In the genomic region with DNA sequence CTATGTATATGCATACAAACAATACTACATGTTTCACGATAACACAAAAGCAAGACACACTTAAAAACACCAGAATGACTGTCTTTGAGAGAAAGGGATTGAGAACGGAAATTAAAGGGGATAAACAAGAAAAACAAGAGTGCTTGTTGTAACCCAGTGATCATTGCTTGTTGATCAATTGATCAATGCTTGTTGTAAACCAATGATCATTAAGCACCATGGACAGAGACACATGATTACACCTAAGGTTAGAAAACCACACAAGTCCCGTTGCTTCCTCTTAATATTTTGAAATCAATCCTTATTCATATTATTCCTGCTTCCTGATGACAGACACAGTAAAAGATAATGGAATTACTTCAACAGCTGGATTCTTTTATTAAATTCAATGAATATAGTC, we compare ENCODE assay signal across 22 cellular contexts. TPM values are rescaled to one million over a fixed set of nuclear protein-coding genes. Genes with fewer than 3 reads are reported as not detected.
DNase-seq lines count a peak whose midpoint lies in the region; ATAC-seq, FAIRE-seq and TF ChIP-seq lines count a peak whose summit lies in the region.
"Had no signal": no experiment of that assay in that cellular context is flagged by ENCODE, and none has a peak within 500 bp of the region (broad histone marks: within the 10 kb centered on the region; RNA-seq: fewer than 3 reads in every experiment).

No MANE protein-coding gene starts in this region.

- H3K9ac ChIP-seq in GM23248 = no peak overlapping the region

- no peaks in the 10 kb centered on the region for H3K9me3 ChIP-seq in GM23248 (ENCODE audit: low read depth)
- H3K9me3 ChIP-seq: adrenal gland, gastrocnemius medialis, lower lobe of right lung had no signal

- 23 to 25% methylated on average over 3 of the region's 3 CpGs for WGBS in GM23248 (ENCODE audit: low coverage in 1 of 2, low lambda C conversion rate in 2 of 2, missing lambda C conversion rate in 2 of 2), 2 experiments

- no peaks in the 10 kb centered on the region for H3K9me2 ChIP-seq in GM23248 (ENCODE audit: insufficient read depth)

- ATAC-seq in HG03460 (IDR thresholded peaks at IDR 0.05; ENCODE audit: unreplicated experiment) = no peak
- ATAC-seq: activated CD8-positive, alpha-beta T cell treated with anti-CD3 and anti-CD28 coated beads, Interleukin-2, amount 10 ng/mL, durations not matched to agents 7 days and 5 days; gastrocnemius medialis; lower lobe of right lung; naive thymus-derived CD4-positive, alpha-beta T cell had no signal

- no peak for TF ChIP-seq CTCF in bronchial epithelial cell (IDR thresholded peaks at IDR 0.05; ENCODE audit: insufficient read depth, low read length, severe bottlenecking)

- H3K27me3 ChIP-seq in GM23248 (replicated peaks; ENCODE audit: insufficient read depth) (no peaks in the 10 kb centered on the region), bronchial epithelial cell (ENCODE audit: control insufficient read depth, insufficient read depth, low read length) (no peaks in the 10 kb centered on the region)
- H3K27me3 ChIP-seq: adrenal gland, gastrocnemius medialis had no signal

- H3K4me2 ChIP-seq in GM23248 (ENCODE audit: unreplicated experiment) = no peak overlapping the region

- peaks cover 1% of the 10 kb centered on the region for H3K27me3 Mint-ChIP-seq in activated CD4-positive, alpha-beta memory T cell treated with anti-CD3 and anti-CD28 coated beads, Interleukin-2, amount 10 ng/mL, durations not matched to agents 7 days and 5 days

- no peak for FAIRE-seq in bronchial epithelial cell (lab: Jason Lieb, UNC)

- no peaks in the 10 kb centered on the region for H3K36me3 Mint-ChIP-seq in activated CD4-positive, alpha-beta memory T cell treated with anti-CD3 and anti-CD28 coated beads, Interleukin-2, amount 10 ng/mL, durations not matched to agents 7 days and 5 days (ENCODE audit: low read depth)
- H3K36me3 Mint-ChIP-seq: naive thymus-derived CD4-positive, alpha-beta T cell had no signal

- no peak overlapping the region for H3K4me3 ChIP-seq in GM23248
- H3K4me3 ChIP-seq in bronchial epithelial cell (ENCODE audit: low read depth, low read length) = no peak overlapping the region
- H3K4me3 ChIP-seq: adrenal gland, gastrocnemius medialis, lower lobe of right lung, skin epidermis had no signal

- in situ Hi-C loops in GM23248 (cut with MboI) = no loop called here

- H3K36me3 ChIP-seq in GM23248 (ENCODE audit: low read depth) (no peaks in the 10 kb centered on the region), bronchial epithelial cell (ENCODE audit: control insufficient read depth, insufficient read depth, low read length) (no peaks in the 10 kb centered on the region)
- H3K36me3 ChIP-seq: adrenal gland, gastrocnemius medialis, lower lobe of right lung, WERI-Rb-1 had no signal

- no peaks in the 10 kb centered on the region for H3K4me1 Mint-ChIP-seq in activated CD4-positive, alpha-beta memory T cell treated with anti-CD3 and anti-CD28 coated beads, Interleukin-2, amount 10 ng/mL, durations not matched to agents 7 days and 5 days
- H3K4me1 Mint-ChIP-seq: endodermal cell; naive thymus-derived CD4-positive, alpha-beta T cell had no signal

- no peaks in the 10 kb centered on the region for H3K9me3 Mint-ChIP-seq in activated CD4-positive, alpha-beta memory T cell treated with anti-CD3 and anti-CD28 coated beads, Interleukin-2, amount 10 ng/mL, durations not matched to agents 7 days and 5 days
- H3K9me3 Mint-ChIP-seq: activated T-helper 1 cell treated with anti-CD3 and anti-CD28 coated beads, Interleukin-12 subunit alpha, Interleukin-12 subunit beta, Interleukin-2, Interleukin-4 antibody, amounts not matched to agents 30 ng/mL and 10 ng/mL and 1 ng/mL, durations not matched to agents 14 hours and 24 hours and 36 hours; endodermal cell; HFFc6 had no signal

- CTCF ChIA-PET in activated CD4-positive, alpha-beta memory T cell treated with anti-CD3 and anti-CD28 coated beads, Interleukin-2, amount 10 ng/mL, durations not matched to agents 7 days and 5 days (lab: Charles Lee) = interaction anchor here (0.6 kb wide), 1 partner anchor 89 kb away, joined by 3 read pairs; no protein-coding TSS in a partner anchor

- H3K4me1 ChIP-seq in GM23248 (ENCODE audit: insufficient read depth) = peaks cover 23% of the 10 kb centered on the region
- H3K4me1 ChIP-seq: adrenal gland, gastrocnemius medialis, lower lobe of right lung had no signal

- H3K27ac Mint-ChIP-seq in activated CD4-positive, alpha-beta memory T cell treated with anti-CD3 and anti-CD28 coated beads, Interleukin-2, amount 10 ng/mL, durations not matched to agents 7 days and 5 days = no peak overlapping the region
- H3K27ac Mint-ChIP-seq: activated CD8-positive, alpha-beta T cell treated with anti-CD3 and anti-CD28 coated beads, Interleukin-2, amount 10 ng/mL, durations not matched to agents 7 days and 5 days; activated T-helper 1 cell treated with anti-CD3 and anti-CD28 coated beads, Interleukin-12 subunit alpha, Interleukin-12 subunit beta, Interleukin-2, Interleukin-4 antibody, amounts not matched to agents 30 ng/mL and 10 ng/mL and 1 ng/mL, durations not matched to agents 14 hours and 24 hours and 36 hours; endodermal cell; HFFc6; naive thymus-derived CD4-positive, alpha-beta T cell had no signal

- no peak overlapping the region for H3K27ac ChIP-seq in GM23248
- H3K27ac ChIP-seq: adrenal gland, gastrocnemius medialis, lower lobe of right lung, skin epidermis, WERI-Rb-1 had no signal

- H4K20me1 ChIP-seq in GM23248 (ENCODE audit: insufficient read depth) = no peaks in the 10 kb centered on the region

- DNase-seq in GM23248 (peak; percentile 20), MV-4-11 (lab: John Stamatoyannopoulos, UW) (peak; percentile 5), bronchial epithelial cell (ENCODE audit: low read depth) (peak; percentile 20), lung microvascular endothelial cell (ENCODE audit: low read depth in 2 of 2) (peak; percentile 6), NCI-H524 (lab: John Stamatoyannopoulos, UW) (no peak)
- no peak for DNase-seq in activated CD4-positive, alpha-beta memory T cell treated with anti-CD3 and anti-CD28 coated beads, Interleukin-2, amount 10 ng/mL, durations not matched to agents 7 days and 5 days
- DNase-seq: activated CD8-positive, alpha-beta T cell treated with anti-CD3 and anti-CD28 coated beads, Interleukin-2, amount 10 ng/mL, durations not matched to agents 7 days and 5 days; adrenal gland; endodermal cell; gastrocnemius medialis; HFFc6; lower lobe of right lung; naive thymus-derived CD4-positive, alpha-beta T cell; NCI-H1092; NCI-H748 treated with DMSO at 0.1 percent for 48 hours; stimulated activated CD4-positive, alpha-beta T cell treated with anti-CD3 and anti-CD28 coated beads, Interleukin-4, amount 100 ng/mL, for 4 hours; stimulated activated CD8-positive, alpha-beta memory T cell treated with anti-CD3 and anti-CD28 coated beads, Interleukin-4, amount 100 ng/mL, for 48 hours; substantia nigra; WERI-Rb-1 had no signal

- POLR2A ChIA-PET in activated CD4-positive, alpha-beta memory T cell treated with anti-CD3 and anti-CD28 coated beads, Interleukin-2, amount 10 ng/mL, durations not matched to agents 7 days and 5 days (lab: Charles Lee) = no interaction called here

- H3F3A ChIP-seq in GM23248 (ENCODE audit: insufficient read depth) = peaks cover 19% of the 10 kb centered on the region

- H2AFZ ChIP-seq in GM23248 = no peak overlapping the region

- no peaks in the 10 kb centered on the region for H3K79me2 ChIP-seq in GM23248 (ENCODE audit: insufficient read depth)

- H3K4me3 Mint-ChIP-seq in activated CD4-positive, alpha-beta memory T cell treated with anti-CD3 and anti-CD28 coated beads, Interleukin-2, amount 10 ng/mL, durations not matched to agents 7 days and 5 days = no peak overlapping the region
- H3K4me3 Mint-ChIP-seq: activated CD8-positive, alpha-beta T cell treated with anti-CD3 and anti-CD28 coated beads, Interleukin-2, amount 10 ng/mL, durations not matched to agents 7 days and 5 days; activated T-helper 1 cell treated with anti-CD3 and anti-CD28 coated beads, Interleukin-12 subunit alpha, Interleukin-12 subunit beta, Interleukin-2, Interleukin-4 antibody, amounts not matched to agents 30 ng/mL and 10 ng/mL and 1 ng/mL, durations not matched to agents 14 hours and 24 hours and 36 hours; endodermal cell; HFFc6; naive thymus-derived CD4-positive, alpha-beta T cell had no signal

RNA-seq across cellular contexts. Expression of a gene that starts 1.1 kb away (rescaled TPM):
- total RNA-seq in GM23248 (2014; rRNA removed; shearing (Covaris generic)) = 0.13 TPM in 1 of 2 replicates, not detected in the other
- polyA plus RNA-seq in GM23248 (2016; fragmentation: Nextera tagmentation; extraction: Ambion mirVana) = not detected in 2 replicates
- total RNA-seq in bronchial epithelial cell (not detected in 2 replicates), lung microvascular endothelial cell (not detected in 2 replicates)
- total RNA-seq in activated CD4-positive, alpha-beta memory T cell treated with anti-CD3 and anti-CD28 coated beads, Interleukin-2, amount 10 ng/mL, durations not matched to agents 7 days and 5 days = not detected
- total RNA-seq: activated CD8-positive, alpha-beta T cell treated with anti-CD3 and anti-CD28 coated beads, Interleukin-2, amount 10 ng/mL, durations not matched to agents 7 days and 5 days; activated T-helper 1 cell treated with anti-CD3 and anti-CD28 coated beads, Interleukin-12 subunit alpha, Interleukin-12 subunit beta, Interleukin-2, Interleukin-4 antibody, amounts not matched to agents 30 ng/mL and 10 ng/mL and 1 ng/mL, durations not matched to agents 14 hours and 24 hours and 36 hours; adrenal gland; endodermal cell; gastrocnemius medialis; lower lobe of right lung had no signal
- polyA plus RNA-seq: adrenal gland; naive thymus-derived CD4-positive, alpha-beta T cell had no signal

RNA-seq across cellular contexts. Expression of a gene that starts 7.6 kb away (rescaled TPM):
- not detected in 2 replicates for total RNA-seq in GM23248 (2014; rRNA removed; shearing (Covaris generic))
- not detected in 2 replicates for polyA plus RNA-seq in GM23248 (2016; fragmentation: Nextera tagmentation; extraction: Ambion mirVana)
- total RNA-seq in bronchial epithelial cell = not detected in 2 replicates
- total RNA-seq in lung microvascular endothelial cell = not detected in 2 replicates
- total RNA-seq in activated CD4-positive, alpha-beta memory T cell treated with anti-CD3 and anti-CD28 coated beads, Interleukin-2, amount 10 ng/mL, durations not matched to agents 7 days and 5 days = not detected
- total RNA-seq: activated CD8-positive, alpha-beta T cell treated with anti-CD3 and anti-CD28 coated beads, Interleukin-2, amount 10 ng/mL, durations not matched to agents 7 days and 5 days; activated T-helper 1 cell treated with anti-CD3 and anti-CD28 coated beads, Interleukin-12 subunit alpha, Interleukin-12 subunit beta, Interleukin-2, Interleukin-4 antibody, amounts not matched to agents 30 ng/mL and 10 ng/mL and 1 ng/mL, durations not matched to agents 14 hours and 24 hours and 36 hours; adrenal gland; endodermal cell; gastrocnemius medialis; HFFc6; lower lobe of right lung; naive thymus-derived CD4-positive, alpha-beta T cell had no signal
- polyA plus RNA-seq: adrenal gland; naive thymus-derived CD4-positive, alpha-beta T cell had no signal

Comparison
In these comparisons a context has a peak if more than half of its experiments do, and no peak if none do; other contexts are left out.
1. DNase-seq: peak in GM23248 (single experiment), MV-4-11 (single experiment), bronchial epithelial cell (single experiment) and lung microvascular endothelial cell (2 of 2); none in activated CD4-positive, alpha-beta memory T cell treated with anti-CD3 and anti-CD28 coated beads, Interleukin-2, amount 10 ng/mL, durations not matched to agents 7 days and 5 days (single experiment) and NCI-H524 (0 of 2).